In the genomic region with DNA sequence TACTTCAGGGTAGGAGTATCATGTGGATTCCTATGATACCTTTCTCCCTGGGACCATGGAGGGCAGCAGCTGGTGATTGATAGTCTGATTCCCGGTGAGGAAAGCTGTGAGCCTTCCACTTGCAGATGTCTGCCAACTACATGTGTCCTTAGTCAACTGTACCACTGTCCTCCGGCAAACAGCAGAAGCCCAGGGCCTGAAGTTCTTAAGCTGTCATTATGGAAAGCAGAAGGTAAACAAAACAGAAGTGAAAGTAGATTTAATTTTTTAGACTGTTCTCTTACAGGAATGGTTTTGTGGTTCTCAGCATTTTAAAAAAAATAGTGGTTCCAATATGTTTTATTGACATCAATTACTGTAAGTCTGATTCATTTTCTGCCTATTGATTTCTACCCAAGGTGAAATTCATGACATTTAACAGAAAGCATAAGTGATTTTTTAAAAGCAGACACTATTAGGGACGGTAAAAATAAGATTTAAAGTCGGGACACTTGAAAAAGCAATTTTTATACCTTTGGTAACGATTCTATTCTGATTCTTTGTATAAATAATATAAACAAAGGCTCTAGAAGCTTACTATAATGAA, we compare ENCODE assay signal across 9 cellular contexts. TPM values are rescaled to one million over a fixed set of nuclear protein-coding genes. Genes with fewer than 3 reads are reported as not detected.
DNase-seq lines count a peak whose midpoint lies in the region; ATAC-seq, FAIRE-seq and TF ChIP-seq lines count a peak whose summit lies in the region.
"Had no signal": no experiment of that assay in that cellular context is flagged by ENCODE, and none has a peak within 500 bp of the region (broad histone marks: within the 10 kb centered on the region; RNA-seq: fewer than 3 reads in every experiment).

No MANE protein-coding gene starts in this region.

- H3K4me1 ChIP-seq in Karpas-422 (ENCODE audit: low read length) (peaks cover 14% of the 10 kb centered on the region), small intestine (ENCODE audit: control insufficient read depth in 2 of 2, insufficient read depth in 1 of 2, low read depth in 1 of 2, low read length in 1 of 2) (peaks cover 0 to 1% of the 10 kb centered on the region in 2 donors), hepatocyte (ENCODE audit: insufficient read depth) (no peaks in the 10 kb centered on the region), thyroid gland (peaks cover 21 to 42% of the 10 kb centered on the region in 2 donors)

- H3K36me3 ChIP-seq in Karpas-422 (ENCODE audit: insufficient read depth, low read length): no peaks in the 10 kb centered on the region
- H3K36me3 ChIP-seq in small intestine (ENCODE audit: control insufficient read depth in 2 of 2, insufficient read depth in 2 of 2, low read length in 2 of 2): no peaks in the 10 kb centered on the region
- H3K36me3 ChIP-seq in hepatocyte (replicated peaks; ENCODE audit: insufficient read depth, low read depth): no peaks in the 10 kb centered on the region
- no peaks in the 10 kb centered on the region for H3K36me3 ChIP-seq in thyroid gland

- peaks cover 68% of the 10 kb centered on the region for H3K4me1 Mint-ChIP-seq in activated CD8-positive, alpha-beta memory T cell treated with anti-CD3 and anti-CD28 coated beads, Interleukin-2, amount 10 ng/mL, durations not matched to agents 7 days and 5 days
- H3K4me1 Mint-ChIP-seq in dendritic cell treated with granulocyte-macrophage colony-stimulating factor and Interleukin-4, amounts not matched to agents 40 ng/mL and 50 ng/mL, for 4 days (ENCODE audit: low read depth): peaks cover 55% of the 10 kb centered on the region

- H3K79me2 ChIP-seq in Karpas-422 (ENCODE audit: low read length) (no peaks in the 10 kb centered on the region), hepatocyte (peaks cover 89% of the 10 kb centered on the region)

- peaks cover 63% of the 10 kb centered on the region for H4K20me1 ChIP-seq in Karpas-422 (ENCODE audit: insufficient read depth, low read depth, low read length)
- peaks cover 12% of the 10 kb centered on the region for H4K20me1 ChIP-seq in hepatocyte (ENCODE audit: insufficient read depth, poor library complexity, severe bottlenecking)

- TF ChIP-seq POLR2A in thyroid gland (IDR thresholded peaks at IDR 0.05): no peak

- no peak overlapping the region for H3K9ac ChIP-seq in Karpas-422 (ENCODE audit: low read length)

- H3K4me2 ChIP-seq in Karpas-422 (ENCODE audit: low read depth, low read length, poor library complexity, severe bottlenecking): peak overlapping the region; percentile 0
- H3K4me2 ChIP-seq in hepatocyte: no peak overlapping the region

- peaks cover 28% of the 10 kb centered on the region for H3K36me3 Mint-ChIP-seq in activated CD8-positive, alpha-beta memory T cell treated with anti-CD3 and anti-CD28 coated beads, Interleukin-2, amount 10 ng/mL, durations not matched to agents 7 days and 5 days
- peaks cover 19% of the 10 kb centered on the region for H3K36me3 Mint-ChIP-seq in dendritic cell treated with granulocyte-macrophage colony-stimulating factor and Interleukin-4, amounts not matched to agents 40 ng/mL and 50 ng/mL, for 4 days (ENCODE audit: low read depth)

- intact Hi-C loops in dendritic cell treated with granulocyte-macrophage colony-stimulating factor and Interleukin-4, amounts not matched to agents 40 ng/mL and 50 ng/mL, for 4 days (cut with micrococcal nuclease): loop anchor here (5.0 kb wide), 1 partner anchor 35 kb away; the partner anchor contains the start of gene PTPN1
- intact Hi-C loops in thyroid gland (cut with DNase I): no loop called here

- no peak for TF ChIP-seq CTCF in hepatocyte (IDR thresholded peaks at IDR 0.05; ENCODE audit: poor library complexity)
- TF ChIP-seq CTCF in thyroid gland (IDR thresholded peaks at IDR 0.05): no peak

- peak; percentile 72 for ATAC-seq in activated CD8-positive, alpha-beta memory T cell treated with anti-CD3 and anti-CD28 coated beads, Interleukin-2, amount 10 ng/mL, durations not matched to agents 7 days and 5 days

- peak overlapping the region; percentile 68 for H3K27ac Mint-ChIP-seq in activated CD8-positive, alpha-beta memory T cell treated with anti-CD3 and anti-CD28 coated beads, Interleukin-2, amount 10 ng/mL, durations not matched to agents 7 days and 5 days
- peak overlapping the region; percentile 81 for H3K27ac Mint-ChIP-seq in dendritic cell treated with granulocyte-macrophage colony-stimulating factor and Interleukin-4, amounts not matched to agents 40 ng/mL and 50 ng/mL, for 4 days

- H3K27me3 ChIP-seq in Karpas-422 (ENCODE audit: low read length): no peaks in the 10 kb centered on the region
- H3K27me3 ChIP-seq in small intestine (ENCODE audit: control insufficient read depth in 2 of 2, insufficient read depth in 2 of 2, low read length in 2 of 2): no peaks in the 10 kb centered on the region
- no peaks in the 10 kb centered on the region for H3K27me3 ChIP-seq in hepatocyte
- H3K27me3 ChIP-seq in thyroid gland: no peaks in the 10 kb centered on the region

- no peaks in the 10 kb centered on the region for H3K9me3 Mint-ChIP-seq in activated CD8-positive, alpha-beta memory T cell treated with anti-CD3 and anti-CD28 coated beads, Interleukin-2, amount 10 ng/mL, durations not matched to agents 7 days and 5 days (ENCODE audit: low read depth)
- no peaks in the 10 kb centered on the region for H3K9me3 Mint-ChIP-seq in dendritic cell treated with granulocyte-macrophage colony-stimulating factor and Interleukin-4, amounts not matched to agents 40 ng/mL and 50 ng/mL, for 4 days

- H3K9me3 ChIP-seq in Karpas-422 (ENCODE audit: low read length) (no peaks in the 10 kb centered on the region), small intestine (ENCODE audit: control insufficient read depth, low read depth) (no peaks in the 10 kb centered on the region), hepatocyte (ENCODE audit: low read depth) (no peaks in the 10 kb centered on the region), thyroid gland (no peaks in the 10 kb centered on the region)

- H3K4me3 Mint-ChIP-seq in activated CD8-positive, alpha-beta memory T cell treated with anti-CD3 and anti-CD28 coated beads, Interleukin-2, amount 10 ng/mL, durations not matched to agents 7 days and 5 days: peak overlapping the region; percentile 61
- peak overlapping the region; percentile 58 for H3K4me3 Mint-ChIP-seq in dendritic cell treated with granulocyte-macrophage colony-stimulating factor and Interleukin-4, amounts not matched to agents 40 ng/mL and 50 ng/mL, for 4 days

- no peaks in the 10 kb centered on the region for H3K27me3 Mint-ChIP-seq in activated CD8-positive, alpha-beta memory T cell treated with anti-CD3 and anti-CD28 coated beads, Interleukin-2, amount 10 ng/mL, durations not matched to agents 7 days and 5 days
- no peaks in the 10 kb centered on the region for H3K27me3 Mint-ChIP-seq in dendritic cell treated with granulocyte-macrophage colony-stimulating factor and Interleukin-4, amounts not matched to agents 40 ng/mL and 50 ng/mL, for 4 days

- H3K27ac ChIP-seq in Karpas-422 (ENCODE audit: low read length): no peak overlapping the region
- peak overlapping the region; percentile 38 to 52 for H3K27ac ChIP-seq in small intestine (ENCODE audit: low read depth in 1 of 2, low read length in 1 of 2)
- no peak overlapping the region for H3K27ac ChIP-seq in hepatocyte
- H3K27ac ChIP-seq in thyroid gland: no peak overlapping the region

- peak; percentile 58 for DNase-seq in activated CD8-positive, alpha-beta memory T cell treated with anti-CD3 and anti-CD28 coated beads, Interleukin-2, amount 10 ng/mL, durations not matched to agents 7 days and 5 days
- no peak for DNase-seq in activated CD8-positive, alpha-beta memory T cell treated with anti-CD3 and anti-CD28 coated beads, Interleukin-2, amount 50 U/mL, for 48 hours
- DNase-seq in Karpas-422 (peak; percentile 51), small intestine (no peak), hepatocyte (ENCODE audit: low spot score) (no peak), thyroid gland (no peak), EL (no peak)
- DNase-seq: NCI-H748 treated with DMSO at 0.1 percent for 48 hours had no signal

- H3K9me2 ChIP-seq in Karpas-422 (replicated peaks; ENCODE audit: insufficient read depth, low read length): no peaks in the 10 kb centered on the region
- no peaks in the 10 kb centered on the region for H3K9me2 ChIP-seq in hepatocyte (replicated peaks; ENCODE audit: insufficient read depth)

- no peak for FAIRE-seq in small intestine (lab: Jason Lieb, UNC)

- CTCF ChIA-PET in activated CD8-positive, alpha-beta memory T cell treated with anti-CD3 and anti-CD28 coated beads, Interleukin-2, amount 10 ng/mL, durations not matched to agents 7 days and 5 days (lab: Charles Lee): interaction anchor here (0.9 to 2.2 kb wide), 9 partner anchors 10 to 476 kb away, joined by 3 to 9 read pairs (median 5); no protein-coding TSS in a partner anchor

- 50 to 69% (median 62%) methylated on average over 5 of the region's 5 CpGs for WGBS in small intestine, 3 donors
- WGBS in hepatocyte (ENCODE audit: low lambda C conversion rate, missing lambda C conversion rate): 85% methylated on average over 5 of the region's 5 CpGs
- WGBS in thyroid gland, 2 donors: 74 to 83% methylated on average over 5 of the region's 5 CpGs

- no peak overlapping the region for H3K4me3 ChIP-seq in Karpas-422 (ENCODE audit: low read length)
- H3K4me3 ChIP-seq in small intestine (ENCODE audit: low read depth in 1 of 2, low read length in 2 of 2): no peak overlapping the region
- H3K4me3 ChIP-seq in hepatocyte: no peak overlapping the region
- H3K4me3 ChIP-seq in thyroid gland (replicated peaks in 1 of 3): no peak overlapping the region

- H2AFZ ChIP-seq in Karpas-422 (ENCODE audit: low read length): no peak overlapping the region
- no peak overlapping the region for H2AFZ ChIP-seq in hepatocyte

RNA-seq across cellular contexts. Expression of gene PTPN1, which starts 36.6 kb away (rescaled TPM):
- total RNA-seq in activated CD8-positive, alpha-beta memory T cell treated with anti-CD3 and anti-CD28 coated beads, Interleukin-2, amount 10 ng/mL, durations not matched to agents 7 days and 5 days: 10 to 100 TPM; 62.5 to 74.7 TPM
- 6.5 and 10.9 TPM in 2 replicates for total RNA-seq in Karpas-422 (2014; rRNA removed; shearing (Covaris generic); ENCODE audit: low replicate concordance)
- polyA plus RNA-seq in small intestine (10 to 100 TPM in 1 of 3 donors, 1 to 10 TPM in 2; 6.5 to 16.6 (median 8.6) TPM), hepatocyte (22.0 and 30.8 TPM in 2 replicates)
- total RNA-seq in hepatocyte (28.3 and 32.1 TPM in 2 replicates), thyroid gland (10 to 100 TPM; 20.5 to 28.8 (median 24.9) TPM)

Comparison
In these comparisons a context has a peak if more than half of its experiments do, and no peak if none do; other contexts are left out.
1. DNase-seq: peak in activated CD8-positive, alpha-beta memory T cell treated with anti-CD3 and anti-CD28 coated beads, Interleukin-2, amount 10 ng/mL, durations not matched to agents 7 days and 5 days (single experiment) and Karpas-422 (single experiment); none in activated CD8-positive, alpha-beta memory T cell treated with anti-CD3 and anti-CD28 coated beads, Interleukin-2, amount 50 U/mL, for 48 hours (single experiment), small intestine (single experiment), hepatocyte (single experiment), thyroid gland (0 of 2) and EL (single experiment).
2. H3K27ac ChIP-seq: peak in small intestine (2 of 2); none in Karpas-422 (single experiment), hepatocyte (single experiment) and thyroid gland (0 of 3).